In genomic region chr5:14036514-14036913, GRCh38 we compare ENCODE assay signal across 9 cellular contexts.
DNase-seq lines count a peak whose midpoint lies in the region; ATAC-seq and TF ChIP-seq lines count a peak whose summit lies in the region.
"Had no signal": no experiment of that assay in that cellular context is flagged by ENCODE, and none has a peak within 500 bp of the region (broad histone marks: within the 10 kb centered on the region; RNA-seq: fewer than 3 reads in every experiment).

No MANE protein-coding gene starts in this region.

- DNase-seq in AG08395 (ENCODE audit: low spot score) (peak; percentile 35), M059J (ENCODE audit: low read depth) (peak; percentile 87), epithelial cell of prostate (ENCODE audit: low read depth, low spot score) (no peak), nephron progenitor cell (no peak), T-helper 2 cell (no peak), GM20000 (ENCODE audit: low spot score) (no peak)
- DNase-seq: CD4-positive, alpha-beta T cell had no signal

- H3K9me3 Mint-ChIP-seq in nephron progenitor cell: peaks cover 4% of the 10 kb centered on the region
- H3K9me3 Mint-ChIP-seq: CD4-positive, alpha-beta T cell had no signal

- H3K27ac Mint-ChIP-seq in nephron progenitor cell: peak overlapping the region; percentile 84
- H3K27ac Mint-ChIP-seq: CD4-positive, alpha-beta T cell had no signal

- no peaks in the 10 kb centered on the region for H3K36me3 Mint-ChIP-seq in nephron progenitor cell (ENCODE audit: low read depth)

- TF ChIP-seq CTCF in nephron progenitor cell (IDR thresholded peaks at IDR 0.05) (no peak), GM20000 (IDR thresholded peaks at IDR 0.05; ENCODE audit: extremely low read depth, missing control alignments) (no peak)

- H3K4me1 Mint-ChIP-seq in nephron progenitor cell: peaks cover 60% of the 10 kb centered on the region

- peaks cover 4% of the 10 kb centered on the region for H3K27me3 Mint-ChIP-seq in nephron progenitor cell (ENCODE audit: low read depth, poor library complexity)

- H3K27ac ChIP-seq in epithelial cell of prostate: peak overlapping the region; percentile 80

- no peak for ATAC-seq in HG03521 (IDR thresholded peaks at IDR 0.05; ENCODE audit: unreplicated experiment)
- ATAC-seq in GM19455 (IDR thresholded peaks at IDR 0.05; ENCODE audit: unreplicated experiment): no peak

- H3K4me3 Mint-ChIP-seq in nephron progenitor cell: peak overlapping the region; percentile 57
- H3K4me3 Mint-ChIP-seq: CD4-positive, alpha-beta T cell had no signal

Comparison
In these comparisons a context has a peak if more than half of its experiments do, and no peak if none do; other contexts are left out.
1. DNase-seq: peak in AG08395 (single experiment) and M059J (single experiment); none in epithelial cell of prostate (single experiment), nephron progenitor cell (single experiment), T-helper 2 cell (0 of 5) and GM20000 (single experiment).